Comparison of ENCODE assay signal across 16 cellular contexts in the genomic region with DNA sequence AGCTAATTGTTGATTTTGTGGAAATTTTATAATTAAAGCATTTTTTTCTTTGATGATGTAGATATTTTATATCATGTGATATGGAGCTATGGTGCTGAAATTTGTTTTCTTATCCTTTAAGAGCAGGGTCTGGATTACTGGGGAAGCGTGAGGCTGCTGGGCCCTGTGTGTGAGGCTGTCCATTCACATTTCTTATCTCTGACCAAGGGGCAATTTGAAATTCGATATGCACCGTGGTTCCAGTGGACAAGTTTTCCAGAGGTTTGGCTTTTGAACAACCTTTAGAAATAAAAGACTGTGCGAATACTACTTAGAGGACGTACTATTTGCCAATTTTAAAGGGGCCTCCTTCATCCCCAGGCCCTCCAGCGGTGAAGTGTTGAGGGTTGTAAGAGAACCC. TPM values are rescaled to one million over a fixed set of nuclear protein-coding genes. Genes with fewer than 3 reads are reported as not detected.
DNase-seq lines count a peak whose midpoint lies in the region; ATAC-seq and TF ChIP-seq lines count a peak whose summit lies in the region.
"Had no signal": no experiment of that assay in that cellular context is flagged by ENCODE, and none has a peak within 500 bp of the region (broad histone marks: within the 10 kb centered on the region; RNA-seq: fewer than 3 reads in every experiment).

No MANE protein-coding gene starts in this region.

- DNase-seq in activated naive CD4-positive, alpha-beta T cell treated with anti-CD3 and anti-CD28 coated beads, Interleukin-2, amount 50 U/mL, for 72 hours (ENCODE audit: low spot score in 2 of 2) = no peak
- peak; percentile 57 for DNase-seq in HuH-7 (ENCODE audit: low spot score)
- DNase-seq in mesendoderm = no peak
- no peak for DNase-seq in stimulated activated effector memory CD8-positive, alpha-beta T cell treated with anti-CD3 and anti-CD28 coated beads, Interleukin-12 subunit alpha, Interleukin-12 subunit beta, amount 100 ng/mL, for 72 hours (ENCODE audit: low spot score in 2 of 2)
- no peak for DNase-seq in SHP77 treated with DMSO at 0.1 percent for 48 hours (lab: John Stamatoyannopoulos, UW)
- DNase-seq in brain microvascular endothelial cell = no peak
- DNase-seq: Calu3; CD8-positive, alpha-beta T cell; DMS79 treated with DMSO at 0.1 percent for 48 hours; GF-D8; GOT3; H7; IMR-90 had no signal

- no peak overlapping the region for H2AK5ac ChIP-seq in mesendoderm (ENCODE audit: low read length)

- H3K18ac ChIP-seq in mesendoderm (ENCODE audit: low read length) = no peak overlapping the region

- peak overlapping the region; percentile 44 for H3K27ac Mint-ChIP-seq in activated naive CD4-positive, alpha-beta T cell treated with anti-CD3 and anti-CD28 coated beads, Interleukin-2, amount 50 U/mL, for 24 hours
- H3K27ac Mint-ChIP-seq in activated naive CD4-positive, alpha-beta T cell treated with anti-CD3 and anti-CD28 coated beads, Interleukin-2, amount 50 U/mL, for 72 hours = no peak overlapping the region
- peak overlapping the region; percentile 27 for H3K27ac Mint-ChIP-seq in stimulated activated effector memory CD8-positive, alpha-beta T cell treated with anti-CD3 and anti-CD28 coated beads, Interleukin-12 subunit alpha, Interleukin-12 subunit beta, amount 100 ng/mL, for 72 hours
- H3K27ac Mint-ChIP-seq: B cell; CD8-positive, alpha-beta T cell had no signal

- H3K56ac ChIP-seq in mesendoderm (ENCODE audit: low read length) = no peak overlapping the region

- peaks cover 27% of the 10 kb centered on the region for H3K4me1 Mint-ChIP-seq in activated naive CD4-positive, alpha-beta T cell treated with anti-CD3 and anti-CD28 coated beads, Interleukin-2, amount 50 U/mL, for 24 hours
- peaks cover 18% of the 10 kb centered on the region for H3K4me1 Mint-ChIP-seq in stimulated activated effector memory CD8-positive, alpha-beta T cell treated with anti-CD3 and anti-CD28 coated beads, Interleukin-12 subunit alpha, Interleukin-12 subunit beta, amount 100 ng/mL, for 72 hours

- H3K27ac ChIP-seq in mesendoderm (ENCODE audit: low read depth, low read length) = no peak overlapping the region
- no peak overlapping the region for H3K27ac ChIP-seq in brain microvascular endothelial cell
- H3K27ac ChIP-seq: BLaER1 treated with 17β-estradiol and CSF1 and Interleukin-3, amounts not matched to agents 10 nM and 100 nM had no signal

- H3K4me2 ChIP-seq in mesendoderm (ENCODE audit: low read length) = no peak overlapping the region
- H3K4me2 ChIP-seq: BLaER1 treated with 17β-estradiol and CSF1 and Interleukin-3, amounts not matched to agents 10 nM and 100 nM had no signal

- ATAC-seq in activated naive CD4-positive, alpha-beta T cell treated with anti-CD3 and anti-CD28 coated beads, Interleukin-2, amount 50 U/mL, for 72 hours = no peak
- ATAC-seq in stimulated activated effector memory CD8-positive, alpha-beta T cell treated with anti-CD3 and anti-CD28 coated beads, Interleukin-12 subunit alpha, Interleukin-12 subunit beta, amount 100 ng/mL, for 72 hours = no peak
- ATAC-seq: CD8-positive, alpha-beta T cell had no signal

- H3K27me3 Mint-ChIP-seq in activated naive CD4-positive, alpha-beta T cell treated with anti-CD3 and anti-CD28 coated beads, Interleukin-2, amount 50 U/mL, for 24 hours = no peaks in the 10 kb centered on the region
- H3K27me3 Mint-ChIP-seq: B cell had no signal

- H3K9ac ChIP-seq in mesendoderm (ENCODE audit: low read length) = no peak overlapping the region
- H3K9ac ChIP-seq: BLaER1 treated with 17β-estradiol and CSF1 and Interleukin-3, amounts not matched to agents 10 nM and 100 nM had no signal

- H3K9me3 Mint-ChIP-seq in activated naive CD4-positive, alpha-beta T cell treated with anti-CD3 and anti-CD28 coated beads, Interleukin-2, amount 50 U/mL, for 24 hours = no peaks in the 10 kb centered on the region
- no peaks in the 10 kb centered on the region for H3K9me3 Mint-ChIP-seq in activated naive CD4-positive, alpha-beta T cell treated with anti-CD3 and anti-CD28 coated beads, Interleukin-2, amount 50 U/mL, for 72 hours
- H3K9me3 Mint-ChIP-seq in stimulated activated effector memory CD8-positive, alpha-beta T cell treated with anti-CD3 and anti-CD28 coated beads, Interleukin-12 subunit alpha, Interleukin-12 subunit beta, amount 100 ng/mL, for 72 hours = no peaks in the 10 kb centered on the region
- H3K9me3 Mint-ChIP-seq: CD8-positive, alpha-beta T cell had no signal

- H4K5ac ChIP-seq in mesendoderm (ENCODE audit: low read length) = peak overlapping the region; percentile 9

- H2BK15ac ChIP-seq in mesendoderm (replicated peaks; ENCODE audit: low read depth) = no peak overlapping the region

- no peak overlapping the region for H2BK120ac ChIP-seq in mesendoderm (ENCODE audit: low read depth, low read length)

- H3K4ac ChIP-seq in mesendoderm (ENCODE audit: low read depth, low read length) = no peak overlapping the region

- no peaks in the 10 kb centered on the region for H3K27me3 ChIP-seq in mesendoderm (ENCODE audit: insufficient read depth, low read length, poor library complexity)
- H3K27me3 ChIP-seq in brain microvascular endothelial cell (replicated peaks) = no peaks in the 10 kb centered on the region
- H3K27me3 ChIP-seq: BLaER1 treated with 17β-estradiol and CSF1 and Interleukin-3, amounts not matched to agents 10 nM and 100 nM had no signal

- peaks cover 6% of the 10 kb centered on the region for H3K79me2 ChIP-seq in mesendoderm (ENCODE audit: control insufficient read depth, insufficient read depth, low read length)

- in situ Hi-C loops in brain microvascular endothelial cell (cut with HindIII; ENCODE audit: low pct_ligation_motif_present, low sequenced_read_pairs) = no loop called here

- H3K36me3 ChIP-seq in mesendoderm (ENCODE audit: control insufficient read depth, insufficient read depth, low read length) (no peaks in the 10 kb centered on the region), brain microvascular endothelial cell (replicated peaks) (peaks cover 2% of the 10 kb centered on the region)

- H2BK5ac ChIP-seq in mesendoderm (ENCODE audit: low read length) = no peak overlapping the region

- H3K23ac ChIP-seq in mesendoderm (ENCODE audit: low read length) = no peak overlapping the region

- no peak overlapping the region for H4K8ac ChIP-seq in mesendoderm (ENCODE audit: low read depth, low read length)

- H3K36me3 Mint-ChIP-seq in activated naive CD4-positive, alpha-beta T cell treated with anti-CD3 and anti-CD28 coated beads, Interleukin-2, amount 50 U/mL, for 24 hours = peaks cover 18% of the 10 kb centered on the region
- H3K36me3 Mint-ChIP-seq in activated naive CD4-positive, alpha-beta T cell treated with anti-CD3 and anti-CD28 coated beads, Interleukin-2, amount 50 U/mL, for 72 hours = peaks cover 24% of the 10 kb centered on the region in 2 donors
- peaks cover 52% of the 10 kb centered on the region for H3K36me3 Mint-ChIP-seq in stimulated activated effector memory CD8-positive, alpha-beta T cell treated with anti-CD3 and anti-CD28 coated beads, Interleukin-12 subunit alpha, Interleukin-12 subunit beta, amount 100 ng/mL, for 72 hours

- peaks cover 6% of the 10 kb centered on the region for H3K4me1 ChIP-seq in mesendoderm (ENCODE audit: control insufficient read depth, low read depth, low read length)

- peaks cover under 1% of the 10 kb centered on the region for H3K79me1 ChIP-seq in mesendoderm (ENCODE audit: low read length)

- WGBS in mesendoderm (ENCODE audit: extremely low coverage, insufficient coverage, low lambda C conversion rate) = no CpG with 5 or more reads among the region's 6 CpGs

- H3K4me3 Mint-ChIP-seq in activated naive CD4-positive, alpha-beta T cell treated with anti-CD3 and anti-CD28 coated beads, Interleukin-2, amount 50 U/mL, for 24 hours = no peak overlapping the region
- H3K4me3 Mint-ChIP-seq in stimulated activated effector memory CD8-positive, alpha-beta T cell treated with anti-CD3 and anti-CD28 coated beads, Interleukin-12 subunit alpha, Interleukin-12 subunit beta, amount 100 ng/mL, for 72 hours = no peak overlapping the region
- H3K4me3 Mint-ChIP-seq: B cell; CD8-positive, alpha-beta T cell had no signal

- TF ChIP-seq CTCF in brain microvascular endothelial cell (IDR thresholded peaks at IDR 0.05; ENCODE audit: low read depth, low read length, missing control alignments) = no peak

- H3K4me3 ChIP-seq in mesendoderm (ENCODE audit: low read length) (no peak overlapping the region), brain microvascular endothelial cell (ENCODE audit: low read depth, low read length) (no peak overlapping the region)
- H3K4me3 ChIP-seq: BLaER1 treated with 17β-estradiol and CSF1 and Interleukin-3, amounts not matched to agents 10 nM and 100 nM had no signal

RNA-seq across cellular contexts. Expression of a gene that starts 3.7 kb away (rescaled TPM):
- total RNA-seq in activated naive CD4-positive, alpha-beta T cell treated with anti-CD3 and anti-CD28 coated beads, Interleukin-2, amount 50 U/mL, for 72 hours = 10 to 100 TPM; 15.2 to 35.5 TPM
- polyA plus RNA-seq in mesendoderm (2013, experiment 1 of 2) = 9.5 TPM
- 8.6 TPM for polyA plus RNA-seq in mesendoderm (2013, experiment 2 of 2)

RNA-seq across cellular contexts. Expression of a gene that starts 3.8 kb away (rescaled TPM):
- total RNA-seq in activated naive CD4-positive, alpha-beta T cell treated with anti-CD3 and anti-CD28 coated beads, Interleukin-2, amount 50 U/mL, for 72 hours = 1 to 10 TPM; 2.3 to 2.6 TPM
- polyA plus RNA-seq in mesendoderm (2013, experiment 1 of 2) = 1.8 TPM
- polyA plus RNA-seq in mesendoderm (2013, experiment 2 of 2) = 1.8 TPM

RNA-seq across cellular contexts. Expression of a gene that starts 30.9 kb away (rescaled TPM):
- total RNA-seq in activated naive CD4-positive, alpha-beta T cell treated with anti-CD3 and anti-CD28 coated beads, Interleukin-2, amount 50 U/mL, for 72 hours = 10 to 100 TPM; 79.9 to 90.3 TPM
- polyA plus RNA-seq in mesendoderm (2013, experiment 1 of 2) = 60.6 TPM
- 59.5 TPM for polyA plus RNA-seq in mesendoderm (2013, experiment 2 of 2)

RNA-seq across cellular contexts. Expression of a gene that starts 53.2 kb away (rescaled TPM):
- total RNA-seq in activated naive CD4-positive, alpha-beta T cell treated with anti-CD3 and anti-CD28 coated beads, Interleukin-2, amount 50 U/mL, for 72 hours = 10 to 100 TPM in 1 of 2 donors, 1 to 10 TPM in 1; 8.9 to 13.9 TPM
- 21.9 TPM for polyA plus RNA-seq in mesendoderm (2013, experiment 1 of 2)
- 22.2 TPM for polyA plus RNA-seq in mesendoderm (2013, experiment 2 of 2)

RNA-seq across cellular contexts. Expression of a gene that starts 53.3 kb away (rescaled TPM):
- total RNA-seq in activated naive CD4-positive, alpha-beta T cell treated with anti-CD3 and anti-CD28 coated beads, Interleukin-2, amount 50 U/mL, for 72 hours = 10 to 100 TPM; 28.9 to 48.1 TPM
- polyA plus RNA-seq in mesendoderm (2013, experiment 1 of 2) = 13.4 TPM
- 12.7 TPM for polyA plus RNA-seq in mesendoderm (2013, experiment 2 of 2)

Comparison
In these comparisons a context has a peak if more than half of its experiments do, and no peak if none do; other contexts are left out.
1. H3K27ac Mint-ChIP-seq: peak in activated naive CD4-positive, alpha-beta T cell treated with anti-CD3 and anti-CD28 coated beads, Interleukin-2, amount 50 U/mL, for 24 hours (single experiment) and stimulated activated effector memory CD8-positive, alpha-beta T cell treated with anti-CD3 and anti-CD28 coated beads, Interleukin-12 subunit alpha, Interleukin-12 subunit beta, amount 100 ng/mL, for 72 hours (single experiment); none in activated naive CD4-positive, alpha-beta T cell treated with anti-CD3 and anti-CD28 coated beads, Interleukin-2, amount 50 U/mL, for 72 hours (0 of 2).